20 cellular contexts compared by ENCODE assay signal in the genomic region with DNA sequence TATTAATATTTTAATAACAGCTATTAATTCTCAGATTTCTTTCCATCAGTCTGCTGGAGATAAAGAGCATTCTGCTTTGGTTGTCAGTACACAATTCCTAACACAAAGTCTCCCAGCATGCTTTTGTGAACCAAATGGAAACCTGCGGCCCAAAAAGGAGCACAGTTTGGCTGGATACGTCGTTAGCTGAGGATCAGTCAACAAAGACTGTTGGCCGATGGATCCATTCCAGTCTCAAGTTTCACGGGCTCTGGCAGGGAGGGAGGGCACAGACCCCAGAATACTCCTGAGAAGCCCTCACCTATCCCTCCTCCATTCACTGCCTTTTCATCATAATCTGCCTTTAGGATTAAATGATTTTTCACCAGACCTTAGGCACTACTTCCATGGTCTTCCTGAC. TPM values are rescaled to one million over a fixed set of nuclear protein-coding genes. Genes with fewer than 3 reads are reported as not detected.
A peak's percentile ranks its signal among the peaks of the same experiment; 100 is the strongest.
DNase-seq lines count a peak whose midpoint lies in the region; ATAC-seq and TF ChIP-seq lines count a peak whose summit lies in the region.
"Had no signal": no experiment of that assay in that cellular context is flagged by ENCODE, and none has a peak within 500 bp of the region (broad histone marks: within the 10 kb centered on the region; RNA-seq: fewer than 3 reads in every experiment).

No MANE protein-coding gene starts in this region.

- 35% methylated on average over 5 of the region's 5 CpGs for WGBS in liver
- 69 to 81% methylated on average over 5 of the region's 5 CpGs for WGBS in lower leg skin, 2 donors

- ATAC-seq in foreskin keratinocyte (no peak), HG03025 (IDR thresholded peaks at IDR 0.05; ENCODE audit: low FRiP score, unreplicated experiment) (no peak)
- ATAC-seq: A549 had no signal

- no peaks in the 10 kb centered on the region for H3K9me3 ChIP-seq in HUES48 (ENCODE audit: control insufficient read depth, insufficient read depth, low read length)
- H3K9me3 ChIP-seq in liver (ENCODE audit: control insufficient read depth in 4 of 4, low read length in 3 of 4): no peaks in the 10 kb centered on the region
- H3K9me3 ChIP-seq: A549 had no signal

- H3K9me3 Mint-ChIP-seq in activated CD4-positive, alpha-beta T cell treated with anti-CD3 and anti-CD28 coated beads, Interleukin-2, amount 10 ng/mL, durations not matched to agents 24 days and 14 days: no peaks in the 10 kb centered on the region
- H3K9me3 Mint-ChIP-seq: IgD-negative memory B cell had no signal

- H3K27ac Mint-ChIP-seq in activated CD4-positive, alpha-beta T cell treated with anti-CD3 and anti-CD28 coated beads, Interleukin-2, amount 10 ng/mL, durations not matched to agents 24 days and 14 days: no peak overlapping the region
- H3K27ac Mint-ChIP-seq: IgD-negative memory B cell had no signal

- TF ChIP-seq CTCF in liver (IDR thresholded peaks at IDR 0.05; ENCODE audit: low read depth, low read length, missing input control): no peak
- no peak for TF ChIP-seq CTCF in lower leg skin (IDR thresholded peaks at IDR 0.05)
- no peak for TF ChIP-seq CTCF in foreskin keratinocyte (conservative IDR thresholded peaks at IDR 0.05)

- no peak overlapping the region for H3K4me3 ChIP-seq in HUES48 (ENCODE audit: low read depth, low read length)
- H3K4me3 ChIP-seq in liver (ENCODE audit: low read depth in 1 of 3, low read length in 3 of 3): no peak overlapping the region
- H3K4me3 ChIP-seq in lower leg skin (ENCODE audit: low read depth, poor library complexity, severe bottlenecking): no peak overlapping the region
- H3K4me3 ChIP-seq: A549; BLaER1 treated with 17β-estradiol and CSF1 and Interleukin-3, amounts not matched to agents 10 nM and 100 nM; PC-9 had no signal

- no peaks in the 10 kb centered on the region for H3K36me3 ChIP-seq in HUES48 (ENCODE audit: control insufficient read depth, insufficient read depth, low read length)
- no peaks in the 10 kb centered on the region for H3K36me3 ChIP-seq in liver (ENCODE audit: control insufficient read depth in 4 of 4, insufficient read depth in 3 of 4, low read depth in 1 of 4, low read length in 3 of 4)
- H3K36me3 ChIP-seq: BLaER1 treated with 17β-estradiol and CSF1 and Interleukin-3, amounts not matched to agents 10 nM and 100 nM had no signal

- intact Hi-C loops in lower leg skin (cut with DNase I; ENCODE audit: low total_unique reads): no loop called here
- intact Hi-C loops in activated CD4-positive, alpha-beta T cell treated with anti-CD3 and anti-CD28 coated beads, Interleukin-2, amount 10 ng/mL, durations not matched to agents 24 days and 14 days (cut with micrococcal nuclease): no loop called here

- peak overlapping the region; percentile 69 for H3K27ac ChIP-seq in HUES48 (ENCODE audit: low read depth, low read length)
- peak overlapping the region; percentile 62 to 90 for H3K27ac ChIP-seq in liver (ENCODE audit: low read depth in 1 of 2, low read length in 2 of 2)
- no peak overlapping the region for H3K27ac ChIP-seq in foreskin keratinocyte
- H3K27ac ChIP-seq: A549; BLaER1 treated with 17β-estradiol and CSF1 and Interleukin-3, amounts not matched to agents 10 nM and 100 nM; PC-9 had no signal

- DNase-seq in ELF-1 (ENCODE audit: low read depth, low spot score) (peak; percentile 22), iPS DF 19.7 (ENCODE audit: low read depth, low spot score) (peak; percentile 61), lower leg skin (ENCODE audit: low spot score in 2 of 2) (no peak), foreskin keratinocyte (no peak)
- no peak for DNase-seq in activated CD4-positive, alpha-beta T cell treated with anti-CD3 and anti-CD28 coated beads, Interleukin-2, amount 10 ng/mL, durations not matched to agents 24 days and 14 days
- DNase-seq: DMS79 treated with DMSO at 0.1 percent for 48 hours, Kasumi-1, MM.1S, NCI-H1092 treated with DMSO at 0.1 percent for 48 hours, NCI-H187, NCI-H2171, NCI-H446, NCI-H69, PC-9 had no signal

- no peak overlapping the region for H3K4me3 Mint-ChIP-seq in activated CD4-positive, alpha-beta T cell treated with anti-CD3 and anti-CD28 coated beads, Interleukin-2, amount 10 ng/mL, durations not matched to agents 24 days and 14 days
- H3K4me3 Mint-ChIP-seq: IgD-negative memory B cell had no signal

- no peaks in the 10 kb centered on the region for H3K4me1 Mint-ChIP-seq in activated CD4-positive, alpha-beta T cell treated with anti-CD3 and anti-CD28 coated beads, Interleukin-2, amount 10 ng/mL, durations not matched to agents 24 days and 14 days
- H3K4me1 Mint-ChIP-seq: IgD-negative memory B cell had no signal

- H3K4me1 ChIP-seq in HUES48 (ENCODE audit: control insufficient read depth, insufficient read depth, low read length): peaks cover 27% of the 10 kb centered on the region
- peaks cover 3 to 31% (median 19%) of the 10 kb centered on the region in 4 donors for H3K4me1 ChIP-seq in liver (ENCODE audit: control insufficient read depth in 4 of 4, insufficient read depth in 4 of 4, low read length in 3 of 4)
- peaks cover 9% of the 10 kb centered on the region for H3K4me1 ChIP-seq in foreskin keratinocyte
- H3K4me1 ChIP-seq: A549; BLaER1 treated with 17β-estradiol and CSF1 and Interleukin-3, amounts not matched to agents 10 nM and 100 nM had no signal

- H3K36me3 Mint-ChIP-seq in activated CD4-positive, alpha-beta T cell treated with anti-CD3 and anti-CD28 coated beads, Interleukin-2, amount 10 ng/mL, durations not matched to agents 24 days and 14 days (ENCODE audit: low read depth): no peaks in the 10 kb centered on the region
- H3K36me3 Mint-ChIP-seq: IgD-negative memory B cell had no signal

- peaks cover 2% of the 10 kb centered on the region for H3K27me3 Mint-ChIP-seq in activated CD4-positive, alpha-beta T cell treated with anti-CD3 and anti-CD28 coated beads, Interleukin-2, amount 10 ng/mL, durations not matched to agents 24 days and 14 days

- no peak for TF ChIP-seq RAD21 in liver (IDR thresholded peaks at IDR 0.05)

- no peak for TF ChIP-seq POLR2A in lower leg skin (IDR thresholded peaks at IDR 0.05)

- no peaks in the 10 kb centered on the region for H3K27me3 ChIP-seq in HUES48 (ENCODE audit: control insufficient read depth, insufficient read depth, low read length)
- no peaks in the 10 kb centered on the region for H3K27me3 ChIP-seq in liver (ENCODE audit: control insufficient read depth in 4 of 4, insufficient read depth in 4 of 4, low read length in 3 of 4)
- H3K27me3 ChIP-seq in foreskin keratinocyte: no peaks in the 10 kb centered on the region
- H3K27me3 ChIP-seq: BLaER1 treated with 17β-estradiol and CSF1 and Interleukin-3, amounts not matched to agents 10 nM and 100 nM had no signal

- H3K9ac ChIP-seq in HUES48 (ENCODE audit: low read depth, low read length) (no peak overlapping the region), liver (ENCODE audit: low read depth in 1 of 2, low read length in 2 of 2) (no peak overlapping the region)
- H3K9ac ChIP-seq: BLaER1 treated with 17β-estradiol and CSF1 and Interleukin-3, amounts not matched to agents 10 nM and 100 nM had no signal

TF ChIP-seq in liver, 16 proteins besides CTCF, POLR2A, EP300 and RAD21 (continues in another document):
- no peak for TF ChIP-seq GABPA (IDR thresholded peaks at IDR 0.05 in 1 of 2, conservative IDR thresholded peaks at IDR 0.05 in 1 of 2)
- TF ChIP-seq FOXA2 (IDR thresholded peaks at IDR 0.05): no peak
- peak; percentile 17 for TF ChIP-seq SP1 (IDR thresholded peaks at IDR 0.05)
- TF ChIP-seq, protein P1, sequence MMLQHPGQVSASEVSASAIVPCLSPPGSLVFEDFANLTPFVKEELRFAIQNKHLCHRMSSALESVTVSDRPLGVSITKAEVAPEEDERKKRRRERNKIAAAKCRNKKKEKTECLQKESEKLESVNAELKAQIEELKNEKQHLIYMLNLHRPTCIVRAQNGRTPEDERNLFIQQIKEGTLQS (IDR thresholded peaks at IDR 0.05): no peak
- TF ChIP-seq TAF1 (conservative IDR thresholded peaks at IDR 0.05): no peak
- TF ChIP-seq, protein P2, sequence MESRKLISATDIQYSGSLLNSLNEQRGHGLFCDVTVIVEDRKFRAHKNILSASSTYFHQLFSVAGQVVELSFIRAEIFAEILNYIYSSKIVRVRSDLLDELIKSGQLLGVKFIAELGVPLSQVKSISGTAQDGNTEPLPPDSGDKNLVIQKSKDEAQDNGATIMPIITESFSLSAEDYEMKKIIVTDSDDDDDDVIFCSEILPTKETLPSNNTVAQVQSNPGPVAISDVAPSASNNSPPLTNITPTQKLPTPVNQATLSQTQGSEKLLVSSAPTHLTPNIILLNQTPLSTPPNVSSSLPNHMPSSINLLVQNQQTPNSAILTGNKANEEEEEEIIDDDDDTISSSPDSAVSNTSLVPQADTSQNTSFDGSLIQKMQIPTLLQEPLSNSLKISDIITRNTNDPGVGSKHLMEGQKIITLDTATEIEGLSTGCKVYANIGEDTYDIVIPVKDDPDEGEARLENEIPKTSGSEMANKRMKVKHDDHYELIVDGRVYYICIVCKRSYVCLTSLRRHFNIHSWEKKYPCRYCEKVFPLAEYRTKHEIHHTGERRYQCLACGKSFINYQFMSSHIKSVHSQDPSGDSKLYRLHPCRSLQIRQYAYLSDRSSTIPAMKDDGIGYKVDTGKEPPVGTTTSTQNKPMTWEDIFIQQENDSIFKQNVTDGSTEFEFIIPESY (IDR thresholded peaks at IDR 0.05): no peak
- no peak for TF ChIP-seq HNF4G (IDR thresholded peaks at IDR 0.05)
- TF ChIP-seq JUND (IDR thresholded peaks at IDR 0.05): no peak
- no peak for TF ChIP-seq NR2F2 (IDR thresholded peaks at IDR 0.05)
- TF ChIP-seq, protein P3, sequence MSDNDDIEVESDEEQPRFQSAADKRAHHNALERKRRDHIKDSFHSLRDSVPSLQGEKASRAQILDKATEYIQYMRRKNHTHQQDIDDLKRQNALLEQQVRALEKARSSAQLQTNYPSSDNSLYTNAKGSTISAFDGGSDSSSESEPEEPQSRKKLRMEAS (IDR thresholded peaks at IDR 0.05): no peak
- no peak for TF ChIP-seq RXRA (IDR thresholded peaks at IDR 0.05)
- TF ChIP-seq EGR1 (IDR thresholded peaks at IDR 0.05; ENCODE audit: low read depth in 2 of 2): no peak
- no peak for TF ChIP-seq FOXA1 (IDR thresholded peaks at IDR 0.05)
- TF ChIP-seq YY1 (IDR thresholded peaks at IDR 0.05): no peak
- TF ChIP-seq HNF4A (conservative IDR thresholded peaks at IDR 0.05): peak; percentile 14 to 26

RNA-seq across cellular contexts. Expression of a gene that starts 26.3 kb away (rescaled TPM):
- not detected for total RNA-seq in liver
- under 1 TPM in 1 of 2 donors, not detected in 1; 0.64 TPM for polyA plus RNA-seq in liver
- total RNA-seq in lower leg skin: not detected
- total RNA-seq in foreskin keratinocyte: not detected in 2 replicates
- polyA plus RNA-seq in foreskin keratinocyte: not detected in 2 replicates
- total RNA-seq in activated CD4-positive, alpha-beta T cell treated with anti-CD3 and anti-CD28 coated beads, Interleukin-2, amount 10 ng/mL, durations not matched to agents 24 days and 14 days: not detected in 2 replicates
- total RNA-seq: PC-9 had no signal
- polyA plus RNA-seq: A549, IgD-negative memory B cell had no signal

Comparison
In these comparisons a context has a peak if more than half of its experiments do, and no peak if none do; other contexts are left out.
1. DNase-seq: peak in ELF-1 (single experiment) and iPS DF 19.7 (single experiment); none in lower leg skin (0 of 2), foreskin keratinocyte (0 of 2) and activated CD4-positive, alpha-beta T cell treated with anti-CD3 and anti-CD28 coated beads, Interleukin-2, amount 10 ng/mL, durations not matched to agents 24 days and 14 days (single experiment).